ENCODE assay signal across 19 cellular contexts in genomic region chr5:5466227-5466626, GRCh38.
"Had no signal": no experiment of that assay in that cellular context is flagged by ENCODE, and none has a peak within 500 bp of the region (broad histone marks: within the 10 kb centered on the region; RNA-seq: fewer than 3 reads in every experiment).

No MANE protein-coding gene starts in this region.

- H3K4me3 Mint-ChIP-seq: central memory CD8-positive, alpha-beta T cell had no signal

- H3K27me3 Mint-ChIP-seq: central memory CD8-positive, alpha-beta T cell had no signal

- DNase-seq: activated CD4-positive, alpha-beta T cell treated with anti-CD3 and anti-CD28 coated beads for 1 hour; activated T-cell treated with anti-CD3 and anti-CD28 coated beads, Interleukin-2, amount 50 U/mL, for 1 hour; aorta; brain microvascular endothelial cell; esophagus squamous epithelium; gastrocnemius medialis; heart left ventricle; islet precursor cell; left cardiac atrium; retina; sigmoid colon; stimulated activated CD4-positive, alpha-beta T cell treated with anti-CD3 and anti-CD28 coated beads, Interleukin-4, amount 100 ng/mL, for 1 hour; stimulated activated naive CD4-positive, alpha-beta T cell; T-helper 1 cell; testis; trophoblast cell had no signal

- H3K27me3 ChIP-seq: brain microvascular endothelial cell, esophagus squamous epithelium, gastrocnemius medialis, heart left ventricle, sigmoid colon, testis had no signal

- H3K4me3 ChIP-seq: coronary artery, esophagus squamous epithelium, gastrocnemius medialis, heart left ventricle, sigmoid colon, testis had no signal

- H3K4me1 ChIP-seq: esophagus squamous epithelium, gastrocnemius medialis, heart left ventricle, sigmoid colon, testis had no signal

- H3K27ac Mint-ChIP-seq: activated naive CD4-positive, alpha-beta T cell treated with anti-CD3 and anti-CD28 coated beads, Interleukin-2, amount 50 U/mL, for 72 hours had no signal

- H3K27ac ChIP-seq: brain microvascular endothelial cell, coronary artery, esophagus squamous epithelium, gastrocnemius medialis, heart left ventricle, sigmoid colon, testis had no signal

- H3K9me3 Mint-ChIP-seq: activated naive CD4-positive, alpha-beta T cell treated with anti-CD3 and anti-CD28 coated beads, Interleukin-2, amount 50 U/mL, for 72 hours; central memory CD8-positive, alpha-beta T cell had no signal

- H3K9me3 ChIP-seq: esophagus squamous epithelium, gastrocnemius medialis, heart left ventricle, sigmoid colon, testis had no signal
